In the genomic region with DNA sequence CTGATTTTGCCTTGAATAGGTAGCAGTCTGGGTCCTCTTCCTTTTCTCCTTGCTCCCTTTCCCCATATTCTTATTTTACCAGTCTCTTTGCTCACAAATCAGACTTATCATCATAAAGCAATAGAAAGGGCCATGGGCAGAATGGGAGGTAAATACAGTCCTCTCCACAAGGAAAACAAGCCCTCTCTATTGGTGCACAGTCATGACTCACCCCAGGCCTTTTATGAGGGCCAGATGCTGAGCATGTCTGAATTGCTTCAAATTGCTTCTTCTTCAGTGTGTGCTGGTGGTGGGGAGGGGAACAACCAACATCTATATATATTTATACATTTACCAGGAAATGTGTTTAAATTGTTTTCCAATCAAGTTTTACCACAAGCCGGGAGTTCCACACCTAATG, we compare ENCODE assay signal across 9 cellular contexts.
DNase-seq lines count a peak whose midpoint lies in the region; ATAC-seq, FAIRE-seq and TF ChIP-seq lines count a peak whose summit lies in the region.
"Had no signal": no experiment of that assay in that cellular context is flagged by ENCODE, and none has a peak within 500 bp of the region (broad histone marks: within the 10 kb centered on the region; RNA-seq: fewer than 3 reads in every experiment).

No MANE protein-coding gene starts in this region.

- H3K9me3 Mint-ChIP-seq in activated naive CD8-positive, alpha-beta T cell treated with anti-CD3 and anti-CD28 coated beads, Interleukin-2, amount 10 ng/mL, durations not matched to agents 7 days and 5 days, result no peaks in the 10 kb centered on the region
- H3K9me3 Mint-ChIP-seq in activated naive CD8-positive, alpha-beta T cell treated with anti-CD3 and anti-CD28 coated beads for 36 hours, result no peaks in the 10 kb centered on the region

- no peaks in the 10 kb centered on the region for H3K27me3 Mint-ChIP-seq in activated naive CD8-positive, alpha-beta T cell treated with anti-CD3 and anti-CD28 coated beads, Interleukin-2, amount 10 ng/mL, durations not matched to agents 7 days and 5 days
- no peaks in the 10 kb centered on the region for H3K27me3 Mint-ChIP-seq in activated naive CD8-positive, alpha-beta T cell treated with anti-CD3 and anti-CD28 coated beads for 36 hours

- no peaks in the 10 kb centered on the region for H3K27me3 ChIP-seq in small intestine (ENCODE audit: control insufficient read depth in 2 of 2, insufficient read depth in 2 of 2, low read length in 2 of 2)

- in situ Hi-C loops in astrocyte of the spinal cord (cut with HindIII; ENCODE audit: low sequenced_read_pairs), result no loop called here

- no peak for TF ChIP-seq CTCF in astrocyte of the spinal cord (IDR thresholded peaks at IDR 0.05; ENCODE audit: low read depth, low read length)

- H3K4me1 ChIP-seq in small intestine (ENCODE audit: control insufficient read depth in 2 of 2, insufficient read depth in 1 of 2, low read depth in 1 of 2, low read length in 1 of 2), result no peaks in the 10 kb centered on the region
- H3K4me1 ChIP-seq: psoas muscle had no signal

- H3K9me3 ChIP-seq in small intestine (ENCODE audit: control insufficient read depth, low read depth), result no peaks in the 10 kb centered on the region
- H3K9me3 ChIP-seq: psoas muscle had no signal

- H3K4me3 Mint-ChIP-seq in activated naive CD8-positive, alpha-beta T cell treated with anti-CD3 and anti-CD28 coated beads, Interleukin-2, amount 10 ng/mL, durations not matched to agents 7 days and 5 days, result no peak overlapping the region
- no peak overlapping the region for H3K4me3 Mint-ChIP-seq in activated naive CD8-positive, alpha-beta T cell treated with anti-CD3 and anti-CD28 coated beads for 36 hours

- no peak overlapping the region for H3K27ac ChIP-seq in small intestine (ENCODE audit: low read depth in 1 of 2, low read length in 1 of 2)
- H3K27ac ChIP-seq: psoas muscle had no signal

- H3K36me3 ChIP-seq in small intestine (ENCODE audit: control insufficient read depth in 2 of 2, insufficient read depth in 2 of 2, low read length in 2 of 2), result no peaks in the 10 kb centered on the region

- no peak overlapping the region for H3K4me3 ChIP-seq in astrocyte of the spinal cord (ENCODE audit: low read depth, low read length)
- H3K4me3 ChIP-seq in small intestine (ENCODE audit: low read depth in 1 of 2, low read length in 2 of 2), result no peak overlapping the region
- H3K4me3 ChIP-seq: psoas muscle had no signal

- H3K36me3 Mint-ChIP-seq in activated naive CD8-positive, alpha-beta T cell treated with anti-CD3 and anti-CD28 coated beads, Interleukin-2, amount 10 ng/mL, durations not matched to agents 7 days and 5 days, result peaks cover 5% of the 10 kb centered on the region
- no peaks in the 10 kb centered on the region for H3K36me3 Mint-ChIP-seq in activated naive CD8-positive, alpha-beta T cell treated with anti-CD3 and anti-CD28 coated beads for 36 hours

- no peak for DNase-seq in activated naive CD8-positive, alpha-beta T cell treated with anti-CD3 and anti-CD28 coated beads, Interleukin-2, amount 10 ng/mL, durations not matched to agents 7 days and 5 days
- no peak for DNase-seq in activated naive CD8-positive, alpha-beta T cell treated with anti-CD3 and anti-CD28 coated beads for 36 hours
- peak; percentile 37 for DNase-seq in LoVo (ENCODE audit: low spot score)
- peak; percentile 61 for DNase-seq in astrocyte of the spinal cord (ENCODE audit: low read depth, low spot score)
- peak; percentile 48 for DNase-seq in small intestine
- no peak for DNase-seq in effector CD8-positive, alpha-beta T cell (lab: John Stamatoyannopoulos, UW)
- no peak for DNase-seq in D341Med (ENCODE audit: low spot score)
- DNase-seq: psoas muscle had no signal

- WGBS in small intestine, 3 donors, result 50 to 72% (median 71%) methylated on average over 1 of the region's 1 CpG

- POLR2A ChIA-PET in activated naive CD8-positive, alpha-beta T cell treated with anti-CD3 and anti-CD28 coated beads, Interleukin-2, amount 10 ng/mL, durations not matched to agents 7 days and 5 days (lab: Charles Lee), result interaction anchor here (1.5 to 2.0 kb wide), 2 partner anchors 74 to 95 kb away, joined by 6 to 11 read pairs; a partner anchor contains a TSS

- H3K4me1 Mint-ChIP-seq in activated naive CD8-positive, alpha-beta T cell treated with anti-CD3 and anti-CD28 coated beads, Interleukin-2, amount 10 ng/mL, durations not matched to agents 7 days and 5 days, result peaks cover 29% of the 10 kb centered on the region
- H3K4me1 Mint-ChIP-seq in activated naive CD8-positive, alpha-beta T cell treated with anti-CD3 and anti-CD28 coated beads for 36 hours, result peaks cover 16% of the 10 kb centered on the region

- FAIRE-seq in small intestine (lab: Jason Lieb, UNC), result no peak

- peak; percentile 37 for ATAC-seq in activated naive CD8-positive, alpha-beta T cell treated with anti-CD3 and anti-CD28 coated beads, Interleukin-2, amount 10 ng/mL, durations not matched to agents 7 days and 5 days (ENCODE audit: low read depth)
- ATAC-seq in GM18873 (IDR thresholded peaks at IDR 0.05; ENCODE audit: low FRiP score, unreplicated experiment), result no peak
- ATAC-seq: psoas muscle had no signal

- H3K27ac Mint-ChIP-seq in activated naive CD8-positive, alpha-beta T cell treated with anti-CD3 and anti-CD28 coated beads, Interleukin-2, amount 10 ng/mL, durations not matched to agents 7 days and 5 days, result no peak overlapping the region
- H3K27ac Mint-ChIP-seq in activated naive CD8-positive, alpha-beta T cell treated with anti-CD3 and anti-CD28 coated beads for 36 hours, result no peak overlapping the region

Comparison
In these comparisons a context has a peak if more than half of its experiments do, and no peak if none do; other contexts are left out.
1. DNase-seq: peak in LoVo (single experiment), astrocyte of the spinal cord (single experiment) and small intestine (single experiment); none in activated naive CD8-positive, alpha-beta T cell treated with anti-CD3 and anti-CD28 coated beads, Interleukin-2, amount 10 ng/mL, durations not matched to agents 7 days and 5 days (single experiment), activated naive CD8-positive, alpha-beta T cell treated with anti-CD3 and anti-CD28 coated beads for 36 hours (single experiment), effector CD8-positive, alpha-beta T cell (single experiment) and D341Med (single experiment).